Comparison of ENCODE assay signal across 1 cellular context in genomic region chr14:104026024-104026423, GRCh38.
TF ChIP-seq lines count a peak whose summit lies in the region.

No MANE protein-coding gene starts in this region.

TF ChIP-seq in HCT116, 20 proteins besides CTCF, POLR2A, EP300 and RAD21 (continued from another document):
- TF ChIP-seq REST (IDR thresholded peaks at IDR 0.05; ENCODE audit: low read depth) (no peak), SRF (IDR thresholded peaks at IDR 0.05; ENCODE audit: low read depth) (no peak), SP1 (IDR thresholded peaks at IDR 0.05; ENCODE audit: low read depth) (no peak), FOSL1 (IDR thresholded peaks at IDR 0.05; ENCODE audit: low read depth) (no peak)
